9 cellular contexts compared by ENCODE assay signal in the genomic region with DNA sequence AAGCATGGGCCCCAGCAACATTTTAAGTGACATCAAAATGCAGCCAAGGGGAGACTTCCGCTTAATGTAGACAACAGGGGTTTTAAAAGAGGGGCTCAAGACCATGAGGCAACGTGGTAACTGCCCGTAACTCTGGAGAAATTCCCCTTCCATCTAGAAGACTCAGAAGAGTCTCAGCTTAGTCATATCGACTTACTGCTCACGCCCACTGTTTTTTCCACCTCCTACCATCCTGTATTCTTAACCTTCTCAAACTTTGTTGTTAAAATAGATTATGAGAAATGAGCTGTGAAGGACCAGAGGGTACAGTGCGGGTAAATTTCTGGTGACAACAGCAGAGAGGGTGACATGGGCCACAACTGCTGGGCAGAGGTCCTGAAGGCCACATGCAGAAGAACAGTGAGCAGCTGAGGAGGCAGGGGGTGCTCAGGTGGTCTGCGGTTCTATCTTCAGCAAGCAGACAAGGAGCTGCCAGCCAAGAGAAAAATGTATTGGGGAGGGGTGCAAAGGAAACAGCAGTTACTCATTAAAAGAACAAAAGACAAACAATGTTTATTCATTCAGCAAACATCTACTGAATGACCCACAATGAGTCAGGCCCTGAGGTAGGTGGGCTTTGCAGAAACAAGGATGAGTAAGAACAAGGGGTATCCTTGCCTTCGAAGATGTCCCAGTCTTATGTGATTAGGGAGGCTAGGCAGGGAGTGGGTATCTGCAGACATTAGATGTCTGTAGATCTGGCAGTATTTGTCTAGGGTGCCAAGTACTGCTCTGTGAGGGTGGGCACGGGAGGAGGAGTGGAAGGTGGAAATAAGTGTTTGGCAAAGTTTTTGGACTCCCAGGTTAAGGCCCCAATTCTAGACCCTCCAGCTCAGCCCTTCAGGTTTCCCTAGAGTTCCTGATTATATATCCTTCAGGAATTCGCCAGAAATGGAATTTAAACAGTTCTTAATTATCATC.
DNase-seq lines count a peak whose midpoint lies in the region; ATAC-seq, FAIRE-seq and TF ChIP-seq lines count a peak whose summit lies in the region.
"Had no signal": no experiment of that assay in that cellular context is flagged by ENCODE, and none has a peak within 500 bp of the region (broad histone marks: within the 10 kb centered on the region; RNA-seq: fewer than 3 reads in every experiment).

No MANE protein-coding gene starts in this region.

- H3K9me3 ChIP-seq in SJSA1 (replicated peaks) (no peaks in the 10 kb centered on the region), gastrocnemius medialis (no peaks in the 10 kb centered on the region), prostate gland (no peaks in the 10 kb centered on the region)

- no peaks in the 10 kb centered on the region for H3K36me3 ChIP-seq in SJSA1
- H3K36me3 ChIP-seq in gastrocnemius medialis: no peaks in the 10 kb centered on the region
- no peaks in the 10 kb centered on the region for H3K36me3 ChIP-seq in prostate gland

- TF ChIP-seq POLR2A in gastrocnemius medialis (IDR thresholded peaks at IDR 0.05): no peak
- no peak for TF ChIP-seq POLR2A in prostate gland (IDR thresholded peaks at IDR 0.05)

- WGBS in prostate gland: 86% methylated on average over 10 of the region's 10 CpGs

- intact Hi-C loops in gastrocnemius medialis (cut with DNase I; ENCODE audit: low total_unique reads): no loop called here
- intact Hi-C loops in prostate gland (cut with DNase I): no loop called here
- intact Hi-C loops in sciatic nerve (cut with DNase I): no loop called here

- H3K27ac ChIP-seq in SJSA1: peak overlapping the region; percentile 76
- no peak overlapping the region for H3K27ac ChIP-seq in gastrocnemius medialis
- no peak overlapping the region for H3K27ac ChIP-seq in prostate gland

- TF ChIP-seq CTCF in fibroblast of mammary gland (conservative IDR thresholded peaks at IDR 0.05; ENCODE audit: control insufficient read depth, insufficient read depth, low read depth, low read length): no peak
- TF ChIP-seq CTCF in gastrocnemius medialis (IDR thresholded peaks at IDR 0.05 in 4 of 5, conservative IDR thresholded peaks at IDR 0.05 in 1 of 5): no peak
- TF ChIP-seq CTCF in prostate gland (IDR thresholded peaks at IDR 0.05): no peak

- no peaks in the 10 kb centered on the region for H3K27me3 ChIP-seq in SJSA1 (replicated peaks)
- no peaks in the 10 kb centered on the region for H3K27me3 ChIP-seq in gastrocnemius medialis
- no peaks in the 10 kb centered on the region for H3K27me3 ChIP-seq in prostate gland (replicated peaks; ENCODE audit: insufficient read depth)

- DNase-seq in GM18507 (ENCODE audit: extremely low spot score, insufficient read length, low read depth) (peak; percentile 23), SJSA1 (ENCODE audit: low read depth in 1 of 2, low spot score in 2 of 2) (peak; percentile 78 to 90), fibroblast of mammary gland (ENCODE audit: low read depth) (peak; percentile 82), gastrocnemius medialis (no peak), NCI-H510A (lab: John Stamatoyannopoulos, UW) (no peak), prostate gland (ENCODE audit: low spot score) (no peak), sciatic nerve (ENCODE audit: low spot score) (no peak)

- H3K4me1 ChIP-seq in SJSA1 (replicated peaks) (peaks cover 39% of the 10 kb centered on the region), gastrocnemius medialis (no peaks in the 10 kb centered on the region), prostate gland (replicated peaks) (no peaks in the 10 kb centered on the region)

- peak; percentile 89 for FAIRE-seq in GM18507 (lab: Jason Lieb, UNC)
- FAIRE-seq: islet of Langerhans had no signal

- ATAC-seq in HG02588 (IDR thresholded peaks at IDR 0.05; ENCODE audit: unreplicated experiment): peak; percentile 91
- no peak for ATAC-seq in gastrocnemius medialis
- no peak for ATAC-seq in sciatic nerve

- H3K4me3 ChIP-seq in SJSA1 (no peak overlapping the region), fibroblast of mammary gland (ENCODE audit: control insufficient read depth, low read depth, low read length) (no peak overlapping the region), gastrocnemius medialis (no peak overlapping the region), prostate gland (no peak overlapping the region)

- in situ Hi-C loops in gastrocnemius medialis (cut with MboI; ENCODE audit: low sequenced_read_pairs in 4 of 4): no loop called here

Comparison
In these comparisons a context has a peak if more than half of its experiments do, and no peak if none do; other contexts are left out.
1. DNase-seq: peak in GM18507 (single experiment), SJSA1 (2 of 2) and fibroblast of mammary gland (single experiment); none in gastrocnemius medialis (0 of 2), NCI-H510A (single experiment), prostate gland (single experiment) and sciatic nerve (single experiment).